Comparison of ENCODE assay signal across 13 cellular contexts in genomic region chr17:896439-896838, GRCh38.
A peak's percentile ranks its signal among the peaks of the same experiment; 100 is the strongest.
DNase-seq lines count a peak whose midpoint lies in the region; ATAC-seq and TF ChIP-seq lines count a peak whose summit lies in the region.
"Had no signal": no experiment of that assay in that cellular context is flagged by ENCODE, and none has a peak within 500 bp of the region (broad histone marks: within the 10 kb centered on the region; RNA-seq: fewer than 3 reads in every experiment).

No MANE protein-coding gene starts in this region.

- H4K91ac ChIP-seq in IMR-90 (ENCODE audit: insufficient read depth, low read depth, low read length) = peak overlapping the region; percentile 40; the same call in 1 of the 2 replicates

- H3K9me1 ChIP-seq in IMR-90 (ENCODE audit: insufficient read depth, low read length) = peaks cover 13% of the 10 kb centered on the region

- no peak for TF ChIP-seq RAD21 in IMR-90 (IDR thresholded peaks at IDR 0.05; ENCODE audit: low read length)

- H3K27me3 ChIP-seq in IMR-90 (ENCODE audit: control insufficient read depth, insufficient read depth, low read length) (no peaks in the 10 kb centered on the region), duodenal mucosa (ENCODE audit: control insufficient read depth in 1 of 2, insufficient read depth in 2 of 2, low read length in 2 of 2) (no peaks in the 10 kb centered on the region), muscle layer of duodenum (ENCODE audit: low read depth, low read length) (no peaks in the 10 kb centered on the region), stomach smooth muscle (ENCODE audit: control insufficient read depth in 1 of 2, insufficient read depth in 2 of 2, low read length in 2 of 2) (no peaks in the 10 kb centered on the region)

- in situ Hi-C loops in IMR-90 (cut with MboI; ENCODE audit: low sequenced_read_pairs) = no loop called here

- H3K14ac ChIP-seq in IMR-90 (replicated peaks; ENCODE audit: low read depth, low read length) = peak overlapping the region; percentile 59; the same call in 1 of the 2 replicates

- POLR2A ChIA-PET in IMR-90 (lab: Charles Lee; ENCODE audit: unreplicated experiment) = no interaction called here

- H2AK5ac ChIP-seq in IMR-90 (ENCODE audit: low read depth, low read length) = peak overlapping the region; percentile 91; the same call in 1 of the 2 replicates

- H2AFZ ChIP-seq in IMR-90 (replicated peaks; ENCODE audit: low read length, poor library complexity) = peak overlapping the region; percentile 56

- H2BK120ac ChIP-seq in IMR-90 (ENCODE audit: low read depth, low read length) = peak overlapping the region; percentile 80

- H2AK9ac ChIP-seq in IMR-90 (replicated peaks; ENCODE audit: low read depth, low read length, poor library complexity) = peak overlapping the region; percentile 5

- peak overlapping the region in 1 of 2 experiments; percentile 66; a peak in 2 of 4 replicates for H4K8ac ChIP-seq in IMR-90 (ENCODE audit: low read depth in 2 of 2, low read length in 2 of 2)

- H3K9ac ChIP-seq in IMR-90 (ENCODE audit: low read depth, low read length) = peak overlapping the region; percentile 56; the same call in 1 of the 2 replicates
- no peak overlapping the region for H3K9ac ChIP-seq in duodenal mucosa (ENCODE audit: low read depth in 1 of 2, low read length in 2 of 2)
- H3K9ac ChIP-seq in stomach smooth muscle (ENCODE audit: low read length in 2 of 2) = peak overlapping the region; percentile 57 to 60

- peak; percentile 66 for DNase-seq in IMR-90
- DNase-seq in NCI-H2227 (lab: John Stamatoyannopoulos, UW; ENCODE audit: unreplicated experiment) = no peak
- DNase-seq in iPS-NIHi11 (ENCODE audit: low spot score) = no peak
- DNase-seq in midbrain (lab: John Stamatoyannopoulos, UW) = no peak
- DNase-seq: activated CD4-positive, alpha-beta T cell treated with anti-CD3 and anti-CD28 coated beads, Interleukin-2, amount 50 U/mL, for 1 hour; activated CD8-positive, alpha-beta memory T cell treated with anti-CD3 and anti-CD28 coated beads, Interleukin-2, amount 50 U/mL, for 48 hours; activated gamma-delta T cell treated with Interleukin-2 at 50 U/mL for 16 hours; naive B cell; stimulated activated naive CD4-positive, alpha-beta T cell treated with Interleukin-2 at 50 U/mL for 16 hours had no signal

- H4K5ac ChIP-seq in IMR-90 (ENCODE audit: low read depth, low read length) = peak overlapping the region; percentile 74; the same call in 1 of the 2 replicates

- CTCF ChIA-PET in IMR-90 (lab: Yijun Ruan, JAX) = interaction anchor here (0.6 kb wide), 1 partner anchor 31 kb away, joined by 3 read pairs; no protein-coding TSS in a partner anchor

- no peak for TF ChIP-seq POLR2A in IMR-90 (IDR thresholded peaks at IDR 0.05; ENCODE audit: low read depth, low read length)

- dilution Hi-C loops in IMR-90 (cut with HindIII; ENCODE audit: low sequenced_read_pairs, unreplicated experiment) = no loop called here

- H3K4ac ChIP-seq in IMR-90 (ENCODE audit: low read depth, low read length) = peak overlapping the region; percentile 44; the same call in 1 of the 2 replicates

- no peak for TF ChIP-seq CTCF in IMR-90 (conservative IDR thresholded peaks at IDR 0.05; ENCODE audit: low read depth, low read length)

- H3K9me3 ChIP-seq in IMR-90 (ENCODE audit: control insufficient read depth, insufficient read depth, low read length) (no peaks in the 10 kb centered on the region), duodenal mucosa (ENCODE audit: control insufficient read depth in 1 of 2, low read length in 2 of 2) (no peaks in the 10 kb centered on the region), muscle layer of duodenum (ENCODE audit: control insufficient read depth in 1 of 2, low read length in 2 of 2) (no peaks in the 10 kb centered on the region), stomach smooth muscle (ENCODE audit: control insufficient read depth in 2 of 2, low read length in 2 of 2) (no peaks in the 10 kb centered on the region)

- H3K79me1 ChIP-seq in IMR-90 (ENCODE audit: low read depth in 1 of 2, low read length in 2 of 2) = peaks cover 8 to 55% of the 10 kb centered on the region in 2 experiments; a peak in 3 of 4 replicates

- ATAC-seq in IMR-90 (ENCODE audit: low read depth) = peak; percentile 69
- ATAC-seq: left colon had no signal

- no TSS peak for BruUV-seq in IMR-90 (replicated peaks; lab: Mats Ljungman, UMichigan)

- WGBS in IMR-90 (ENCODE audit: extremely low coverage in 2 of 2, insufficient read length in 1 of 2), 2 experiments = 0% methylated on average over 1 of the region's 12 CpGs; no CpG with 5 or more reads in 1 of the 2 experiments

- H3K4me2 ChIP-seq in IMR-90 (ENCODE audit: low read depth, low read length) = peak overlapping the region; percentile 71

- H3K27ac ChIP-seq in IMR-90 (ENCODE audit: insufficient read depth, low read length) = peak overlapping the region; percentile 98
- H3K27ac ChIP-seq in duodenal mucosa (ENCODE audit: low read depth, low read length) = peak overlapping the region; percentile 14
- H3K27ac ChIP-seq in muscle layer of duodenum (ENCODE audit: low read length) = peak overlapping the region; percentile 76
- peak overlapping the region; percentile 76 for H3K27ac ChIP-seq in stomach smooth muscle (ENCODE audit: low read length)

- no peak overlapping the region for H3K56ac ChIP-seq in IMR-90 (ENCODE audit: extremely low read depth, insufficient read depth, low read length)

- H3K4me1 ChIP-seq in IMR-90 (ENCODE audit: control insufficient read depth, insufficient read depth, low read length) (peaks cover 20% of the 10 kb centered on the region), duodenal mucosa (ENCODE audit: control insufficient read depth in 1 of 2, insufficient read depth in 2 of 2, low read length in 2 of 2) (no peaks in the 10 kb centered on the region), muscle layer of duodenum (ENCODE audit: control insufficient read depth in 1 of 2, insufficient read depth in 2 of 2, low read length in 2 of 2) (peaks cover 0 to 23% of the 10 kb centered on the region in 2 donors), stomach smooth muscle (ENCODE audit: control insufficient read depth, insufficient read depth, low read length) (peaks cover 34% of the 10 kb centered on the region)

- peak overlapping the region; percentile 21; the same call in 1 of the 2 replicates for H3K23ac ChIP-seq in IMR-90 (ENCODE audit: low read depth, low read length)

- no peak overlapping the region; the same call in 2 of the 3 replicates for H2BK15ac ChIP-seq in IMR-90 (ENCODE audit: low read depth, low read length)

- H3K18ac ChIP-seq in IMR-90 (ENCODE audit: low read depth, low read length) = peak overlapping the region; percentile 75

- intact Hi-C loops in IMR-90 (cut with micrococcal nuclease) = no loop called here

- peaks cover 41% of the 10 kb centered on the region for H4K20me1 ChIP-seq in IMR-90 (ENCODE audit: insufficient read depth, low read length)

- peak overlapping the region; percentile 58 for H2BK5ac ChIP-seq in IMR-90 (ENCODE audit: low read depth, low read length, poor library complexity, severe bottlenecking)

- H2BK20ac ChIP-seq in IMR-90 (ENCODE audit: low read depth, low read length) = peak overlapping the region; percentile 73; the same call in 1 of the 2 replicates

- H3K4me3 ChIP-seq in IMR-90 (ENCODE audit: insufficient read depth, low read depth, low read length) = no peak overlapping the region
- no peak overlapping the region for H3K4me3 ChIP-seq in duodenal mucosa (ENCODE audit: low read depth in 1 of 2, low read length in 2 of 2)
- peak overlapping the region in 1 of 2 donors; percentile 36 for H3K4me3 ChIP-seq in muscle layer of duodenum (ENCODE audit: low read depth in 1 of 2, low read length in 2 of 2)
- peak overlapping the region; percentile 64 to 68 for H3K4me3 ChIP-seq in stomach smooth muscle (ENCODE audit: low read length in 2 of 2)

- H3K36me3 ChIP-seq in IMR-90 (ENCODE audit: control insufficient read depth, insufficient read depth, low read length) = peaks cover 4% of the 10 kb centered on the region; the same call in 1 of the 2 replicates
- no peaks in the 10 kb centered on the region for H3K36me3 ChIP-seq in duodenal mucosa (ENCODE audit: control insufficient read depth in 1 of 2, insufficient read depth in 2 of 2, low read length in 2 of 2)
- H3K36me3 ChIP-seq in muscle layer of duodenum (ENCODE audit: control insufficient read depth in 1 of 2, insufficient read depth in 2 of 2, low read length in 2 of 2) = no peaks in the 10 kb centered on the region
- no peaks in the 10 kb centered on the region for H3K36me3 ChIP-seq in stomach smooth muscle (ENCODE audit: control insufficient read depth in 2 of 2, insufficient read depth in 2 of 2, low read length in 2 of 2)

TF ChIP-seq in IMR-90, 13 proteins besides CTCF, POLR2A, EP300 and RAD21:
- TF ChIP-seq RFX5 (IDR thresholded peaks at IDR 0.05; ENCODE audit: low read depth, low read length) = no peak
- no peak for TF ChIP-seq MXI1 (IDR thresholded peaks at IDR 0.05; ENCODE audit: borderline replicate concordance, low read depth, low read length)
- no peak for TF ChIP-seq NFE2L2 (IDR thresholded peaks at IDR 0.05; ENCODE audit: low read depth, low read length)
- TF ChIP-seq USF2 (IDR thresholded peaks at IDR 0.05; ENCODE audit: low read depth, low read length) = no peak
- no peak for TF ChIP-seq CHD1 (IDR thresholded peaks at IDR 0.05; ENCODE audit: low read depth, low read length)
- TF ChIP-seq CEBPB (IDR thresholded peaks at IDR 0.05; ENCODE audit: low read depth, low read length) = no peak
TF ChIP-seq in IMR-90: peak in this region for 0.

Comparison
In these comparisons a context has a peak if more than half of its experiments do, and no peak if none do; other contexts are left out.
1. H3K27ac ChIP-seq: peak in every context shown above with its lines; median percentile 98 in IMR-90; 76 in muscle layer of duodenum; 76 in stomach smooth muscle; 14 in duodenal mucosa.
2. H3K4me3 ChIP-seq: peak in stomach smooth muscle (2 of 2); none in IMR-90 (single experiment) and duodenal mucosa (0 of 2).
3. H3K9ac ChIP-seq: peak in IMR-90 (single experiment) and stomach smooth muscle (2 of 2); none in duodenal mucosa (0 of 2).